20 cellular contexts compared by ENCODE assay signal in genomic region chr7:148234715-148235114, GRCh38.
DNase-seq lines count a peak whose midpoint lies in the region; ATAC-seq lines count a peak whose summit lies in the region.
"Had no signal": no experiment of that assay in that cellular context is flagged by ENCODE, and none has a peak within 500 bp of the region (broad histone marks: within the 10 kb centered on the region; RNA-seq: fewer than 3 reads in every experiment).

No MANE protein-coding gene starts in this region.

- no peaks in the 10 kb centered on the region for H3K9me3 Mint-ChIP-seq in stimulated activated effector memory CD8-positive, alpha-beta T cell treated with anti-CD3 and anti-CD28 coated beads, Interleukin-12 subunit alpha, Interleukin-12 subunit beta, amount 100 ng/mL, for 72 hours
- H3K9me3 Mint-ChIP-seq: CD4-positive, alpha-beta T cell; CD8-positive, alpha-beta T cell had no signal

- no peak overlapping the region for H3K27ac Mint-ChIP-seq in stimulated activated effector memory CD8-positive, alpha-beta T cell treated with anti-CD3 and anti-CD28 coated beads, Interleukin-12 subunit alpha, Interleukin-12 subunit beta, amount 100 ng/mL, for 72 hours
- H3K27ac Mint-ChIP-seq: B cell; CD4-positive, alpha-beta T cell; CD8-positive, alpha-beta T cell had no signal

- no peak for ATAC-seq in HG02840 (IDR thresholded peaks at IDR 0.05; ENCODE audit: low FRiP score, unreplicated experiment)
- no peak for ATAC-seq in stimulated activated effector memory CD8-positive, alpha-beta T cell treated with anti-CD3 and anti-CD28 coated beads, Interleukin-12 subunit alpha, Interleukin-12 subunit beta, amount 100 ng/mL, for 72 hours
- ATAC-seq: A549; CD8-positive, alpha-beta T cell had no signal

- no peaks in the 10 kb centered on the region for H3K36me3 Mint-ChIP-seq in stimulated activated effector memory CD8-positive, alpha-beta T cell treated with anti-CD3 and anti-CD28 coated beads, Interleukin-12 subunit alpha, Interleukin-12 subunit beta, amount 100 ng/mL, for 72 hours
- H3K36me3 Mint-ChIP-seq: CD8-positive, alpha-beta T cell had no signal

- no peak overlapping the region for H3K4me3 Mint-ChIP-seq in stimulated activated effector memory CD8-positive, alpha-beta T cell treated with anti-CD3 and anti-CD28 coated beads, Interleukin-12 subunit alpha, Interleukin-12 subunit beta, amount 100 ng/mL, for 72 hours
- H3K4me3 Mint-ChIP-seq: B cell; CD4-positive, alpha-beta T cell; CD8-positive, alpha-beta T cell had no signal

- in situ Hi-C loops in G401 (cut with HindIII; ENCODE audit: low sequenced_read_pairs), result no loop called here

- DNase-seq in G401 (ENCODE audit: low spot score), result peak; percentile 83
- DNase-seq in cerebellar cortex (ENCODE audit: low spot score), result peak; percentile 80
- DNase-seq in inferior parietal cortex (ENCODE audit: extremely low spot score), result peak; percentile 61
- peak; percentile 69 for DNase-seq in superior temporal gyrus (ENCODE audit: extremely low spot score)
- DNase-seq in NCI-H1048 (lab: John Stamatoyannopoulos, UW), result no peak
- DNase-seq in stimulated activated effector memory CD8-positive, alpha-beta T cell treated with anti-CD3 and anti-CD28 coated beads, Interleukin-12 subunit alpha, Interleukin-12 subunit beta, amount 100 ng/mL, for 72 hours (ENCODE audit: low spot score in 2 of 2), result no peak
- DNase-seq: AML-193; CD4-positive, alpha-beta T cell; CD8-positive, alpha-beta T cell; COR-L47; DMS 273 treated with DMSO at 0.1 percent for 48 hours; DMS153; DMS53; DMS79; DND-41; EL; GF-D8 had no signal

- H3K4me1 Mint-ChIP-seq in stimulated activated effector memory CD8-positive, alpha-beta T cell treated with anti-CD3 and anti-CD28 coated beads, Interleukin-12 subunit alpha, Interleukin-12 subunit beta, amount 100 ng/mL, for 72 hours, result no peaks in the 10 kb centered on the region
- H3K4me1 Mint-ChIP-seq: B cell had no signal

Comparison
In these comparisons a context has a peak if more than half of its experiments do, and no peak if none do; other contexts are left out.
1. DNase-seq: peak in G401 (single experiment), cerebellar cortex (single experiment), inferior parietal cortex (single experiment) and superior temporal gyrus (single experiment); none in NCI-H1048 (single experiment) and stimulated activated effector memory CD8-positive, alpha-beta T cell treated with anti-CD3 and anti-CD28 coated beads, Interleukin-12 subunit alpha, Interleukin-12 subunit beta, amount 100 ng/mL, for 72 hours (0 of 2).